Comparison of ENCODE assay signal across 24 cellular contexts in the genomic region with DNA sequence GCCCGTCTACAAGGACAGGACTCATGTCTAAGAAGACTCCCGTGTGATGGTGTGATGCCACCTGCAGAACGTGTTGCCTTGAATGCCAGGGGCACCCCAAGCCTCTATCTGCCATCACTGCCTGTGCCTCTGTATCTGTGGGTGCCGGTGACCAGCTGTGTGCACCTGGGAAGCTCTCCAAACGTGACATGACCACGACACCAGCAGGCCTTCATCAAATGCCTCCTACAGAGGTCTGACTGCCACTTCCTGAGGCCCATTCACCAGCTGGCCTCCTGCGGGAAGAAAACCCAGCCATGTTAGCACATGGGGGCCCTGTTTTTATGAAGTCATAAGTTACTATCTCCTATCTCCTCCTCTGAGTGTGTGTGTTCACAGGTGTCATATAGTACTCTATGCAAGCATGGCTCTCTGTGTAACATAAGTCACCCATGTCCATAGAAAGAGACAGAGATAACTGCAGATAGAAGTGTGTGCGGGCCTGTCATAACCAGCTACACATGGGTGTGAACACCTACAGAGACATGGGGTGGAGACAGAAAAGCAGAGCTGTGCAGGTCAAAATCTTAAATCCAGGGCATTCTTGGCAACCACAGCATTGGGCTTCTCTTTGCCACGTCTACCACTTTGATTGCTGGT. TPM values are rescaled to one million over a fixed set of nuclear protein-coding genes. Genes with fewer than 3 reads are reported as not detected.
DNase-seq lines count a peak whose midpoint lies in the region; ATAC-seq and TF ChIP-seq lines count a peak whose summit lies in the region.
"Had no signal": no experiment of that assay in that cellular context is flagged by ENCODE, and none has a peak within 500 bp of the region (broad histone marks: within the 10 kb centered on the region; RNA-seq: fewer than 3 reads in every experiment).

No MANE protein-coding gene starts in this region.

- H3K27me3 ChIP-seq in right atrium auricular region: no peaks in the 10 kb centered on the region
- H3K27me3 ChIP-seq in heart right ventricle: peaks cover 0 to 38% (median 19%) of the 10 kb centered on the region in 7 donors
- H3K27me3 ChIP-seq in foreskin keratinocyte: no peaks in the 10 kb centered on the region
- H3K27me3 ChIP-seq: SJSA1 had no signal

- TF ChIP-seq CTCF in right atrium auricular region (IDR thresholded peaks at IDR 0.05): no peak
- TF ChIP-seq CTCF in heart right ventricle (IDR thresholded peaks at IDR 0.05): no peak
- no peak for TF ChIP-seq CTCF in chondrocyte (IDR thresholded peaks at IDR 0.05)
- TF ChIP-seq CTCF in foreskin keratinocyte (conservative IDR thresholded peaks at IDR 0.05): no peak

- peaks cover 0 to 4% of the 10 kb centered on the region in 2 donors for H3K9me3 ChIP-seq in right atrium auricular region
- H3K9me3 ChIP-seq in heart right ventricle: peaks cover 0 to 10% (median 0%) of the 10 kb centered on the region in 11 donors
- H3K9me3 ChIP-seq: SJSA1 had no signal

- H3K27me3 Mint-ChIP-seq in chondrocyte (ENCODE audit: low read depth): no peaks in the 10 kb centered on the region

- H3K27ac Mint-ChIP-seq in chondrocyte (ENCODE audit: unreplicated experiment): no peak overlapping the region
- H3K27ac Mint-ChIP-seq: CD8-positive, alpha-beta T cell had no signal

- H3K27ac ChIP-seq in right atrium auricular region: no peak overlapping the region
- no peak overlapping the region for H3K27ac ChIP-seq in heart right ventricle
- H3K27ac ChIP-seq in foreskin keratinocyte: no peak overlapping the region
- peak overlapping the region in 13 of 21 experiments; percentile 2 to 71 (median 46) for H3K27ac ChIP-seq in skin epidermis
- H3K27ac ChIP-seq: SJSA1 had no signal

- H3K4me1 ChIP-seq in right atrium auricular region (peaks cover 0 to 8% of the 10 kb centered on the region in 2 donors), heart right ventricle (peaks cover 0 to 11% (median 4%) of the 10 kb centered on the region in 9 donors), foreskin keratinocyte (peaks cover 5% of the 10 kb centered on the region)

- no peak for ATAC-seq in heart right ventricle
- ATAC-seq in foreskin keratinocyte: peak; percentile 49
- no peak for ATAC-seq in GM18858 (IDR thresholded peaks at IDR 0.05; ENCODE audit: unreplicated experiment)
- no peak for ATAC-seq in HG03571 (IDR thresholded peaks at IDR 0.05; ENCODE audit: unreplicated experiment)
- ATAC-seq: CD8-positive, alpha-beta T cell; Panc1; Right ventricle myocardium inferior had no signal

- peaks cover 15% of the 10 kb centered on the region for H3K9me3 Mint-ChIP-seq in chondrocyte (ENCODE audit: low read depth)

- no peaks in the 10 kb centered on the region for H3K36me3 ChIP-seq in right atrium auricular region
- H3K36me3 ChIP-seq in heart right ventricle: no peaks in the 10 kb centered on the region
- H3K36me3 ChIP-seq: SJSA1 had no signal

- no peaks in the 10 kb centered on the region for H3K36me3 Mint-ChIP-seq in chondrocyte (ENCODE audit: low read depth)
- H3K36me3 Mint-ChIP-seq: CD8-positive, alpha-beta T cell had no signal

- DNase-seq in right atrium auricular region (ENCODE audit: low spot score): peak; percentile 42
- no peak for DNase-seq in heart right ventricle
- DNase-seq in chondrocyte (ENCODE audit: low spot score): peak; percentile 55
- DNase-seq in foreskin keratinocyte: no peak
- no peak for DNase-seq in activated gamma-delta T cell treated with Interleukin-2 at 50 U/mL for 16 hours
- DNase-seq: AML-193; C1 segment of cervical spinal cord; CD8-positive, alpha-beta T cell; KBM-7; NCI-H1092 treated with DMSO at 0.1 percent for 48 hours; NCI-H1436 treated with DMSO at 0.1 percent for 48 hours; NCI-H1930; NCI-H2227 treated with DMSO at 0.1 percent for 48 hours; NCI-H510A treated with DMSO at 0.1 percent for 48 hours; NCI-H748 treated with DMSO at 0.1 percent for 48 hours; NK-92 treated with Interleukin-12 subunit alpha and Interleukin-12 subunit beta, amount 100 ng/mL, for 24 hours had no signal

- no peak overlapping the region for H3K4me3 ChIP-seq in right atrium auricular region
- no peak overlapping the region for H3K4me3 ChIP-seq in heart right ventricle
- H3K4me3 ChIP-seq in skin epidermis: no peak overlapping the region
- H3K4me3 ChIP-seq: SJSA1 had no signal

- intact Hi-C loops in heart right ventricle (cut with DNase I): loop anchor here in 1 of 10 donors (10.0 kb wide), 1 partner anchor 108 kb away; no protein-coding TSS in a partner anchor

- 64 to 70% methylated on average over 9 of the region's 9 CpGs for WGBS in heart right ventricle, 2 donors

- no peak overlapping the region for H3K4me3 Mint-ChIP-seq in chondrocyte (ENCODE audit: unreplicated experiment)
- H3K4me3 Mint-ChIP-seq: CD8-positive, alpha-beta T cell had no signal

- H3K4me1 Mint-ChIP-seq in chondrocyte (ENCODE audit: low read depth): peaks cover 17% of the 10 kb centered on the region

RNA-seq across cellular contexts. Expression of gene SERPINA4, which starts 18.3 kb away (rescaled TPM):
- not detected for total RNA-seq in right atrium auricular region
- not detected for total RNA-seq in heart right ventricle
- polyA plus RNA-seq in heart right ventricle: not detected
- not detected in 3 replicates for total RNA-seq in chondrocyte
- total RNA-seq in foreskin keratinocyte: not detected in 2 replicates
- not detected in 2 replicates for polyA plus RNA-seq in foreskin keratinocyte
- total RNA-seq: CD8-positive, alpha-beta T cell; G401; H1; Right ventricle myocardium inferior; SJSA1 had no signal
- polyA plus RNA-seq: H1 had no signal

RNA-seq across cellular contexts. Expression of gene SERPINA12, which starts 33.7 kb away (rescaled TPM):
- total RNA-seq in right atrium auricular region: not detected
- not detected for total RNA-seq in heart right ventricle
- polyA plus RNA-seq in heart right ventricle: not detected
- total RNA-seq in chondrocyte: not detected in 3 replicates
- not detected in 2 replicates for total RNA-seq in foreskin keratinocyte
- polyA plus RNA-seq in foreskin keratinocyte: not detected in 2 replicates
- total RNA-seq: CD8-positive, alpha-beta T cell; G401; H1; Right ventricle myocardium inferior; SJSA1 had no signal
- polyA plus RNA-seq: H1 had no signal

RNA-seq across cellular contexts. Expression of gene SERPINA5, which starts 38.3 kb away (rescaled TPM):
- total RNA-seq in right atrium auricular region: 1 to 10 TPM; 3.3 to 7.7 TPM
- total RNA-seq in heart right ventricle: 1 to 10 TPM in 5 of 10 donors, under 1 TPM in 5; 0.28 to 3.9 (median 0.98) TPM
- 1 to 10 TPM; 2.0 to 4.9 TPM for polyA plus RNA-seq in heart right ventricle
- 0.50 to 0.54 TPM in 2 of 3 replicates, not detected in the other for total RNA-seq in chondrocyte
- not detected in 2 replicates for total RNA-seq in foreskin keratinocyte
- not detected in 2 replicates for polyA plus RNA-seq in foreskin keratinocyte
- total RNA-seq: CD8-positive, alpha-beta T cell; G401 had no signal

Comparison
In these comparisons a context has a peak if more than half of its experiments do, and no peak if none do; other contexts are left out.
1. DNase-seq: peak in right atrium auricular region (single experiment) and chondrocyte (single experiment); none in heart right ventricle (0 of 2), foreskin keratinocyte (0 of 2) and activated gamma-delta T cell treated with Interleukin-2 at 50 U/mL for 16 hours (single experiment).
2. H3K27ac ChIP-seq: peak in skin epidermis (13 of 21); none in right atrium auricular region (0 of 2), heart right ventricle (0 of 10) and foreskin keratinocyte (single experiment).